ENCODE assay signal across 1 cellular context in the genomic region with DNA sequence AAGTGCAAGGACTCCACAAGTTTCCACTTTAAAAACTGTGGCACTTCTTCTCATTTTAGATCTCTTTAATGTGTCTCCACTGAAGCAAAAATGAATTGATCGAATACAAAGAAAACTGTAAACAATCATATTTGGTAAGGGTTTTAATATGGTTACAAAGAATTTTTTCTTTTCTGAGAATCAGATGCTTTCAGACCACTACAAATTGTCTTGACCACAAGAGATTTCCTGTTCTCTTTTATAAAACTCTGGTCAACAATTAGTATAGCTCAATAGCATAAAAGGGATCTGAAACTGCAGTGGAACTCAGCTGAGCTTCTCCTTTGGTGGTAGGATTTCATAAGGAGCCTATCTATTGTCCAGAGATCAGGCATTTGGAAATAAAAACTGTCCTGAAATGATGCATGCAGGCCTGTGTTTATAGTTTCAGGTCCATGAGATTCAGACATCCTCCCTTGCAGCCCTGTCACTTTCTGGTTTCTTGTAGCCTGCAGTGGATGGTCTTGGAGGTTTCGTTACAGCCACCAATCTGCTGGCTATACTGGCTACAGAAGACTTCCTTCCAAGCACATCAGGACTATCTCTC.
TF ChIP-seq lines count a peak whose summit lies in the region.

No MANE protein-coding gene starts in this region.

TF ChIP-seq in GM23338, 12 proteins besides CTCF, POLR2A, EP300 and RAD21 (continued from another document):
- TF ChIP-seq, protein P1, sequence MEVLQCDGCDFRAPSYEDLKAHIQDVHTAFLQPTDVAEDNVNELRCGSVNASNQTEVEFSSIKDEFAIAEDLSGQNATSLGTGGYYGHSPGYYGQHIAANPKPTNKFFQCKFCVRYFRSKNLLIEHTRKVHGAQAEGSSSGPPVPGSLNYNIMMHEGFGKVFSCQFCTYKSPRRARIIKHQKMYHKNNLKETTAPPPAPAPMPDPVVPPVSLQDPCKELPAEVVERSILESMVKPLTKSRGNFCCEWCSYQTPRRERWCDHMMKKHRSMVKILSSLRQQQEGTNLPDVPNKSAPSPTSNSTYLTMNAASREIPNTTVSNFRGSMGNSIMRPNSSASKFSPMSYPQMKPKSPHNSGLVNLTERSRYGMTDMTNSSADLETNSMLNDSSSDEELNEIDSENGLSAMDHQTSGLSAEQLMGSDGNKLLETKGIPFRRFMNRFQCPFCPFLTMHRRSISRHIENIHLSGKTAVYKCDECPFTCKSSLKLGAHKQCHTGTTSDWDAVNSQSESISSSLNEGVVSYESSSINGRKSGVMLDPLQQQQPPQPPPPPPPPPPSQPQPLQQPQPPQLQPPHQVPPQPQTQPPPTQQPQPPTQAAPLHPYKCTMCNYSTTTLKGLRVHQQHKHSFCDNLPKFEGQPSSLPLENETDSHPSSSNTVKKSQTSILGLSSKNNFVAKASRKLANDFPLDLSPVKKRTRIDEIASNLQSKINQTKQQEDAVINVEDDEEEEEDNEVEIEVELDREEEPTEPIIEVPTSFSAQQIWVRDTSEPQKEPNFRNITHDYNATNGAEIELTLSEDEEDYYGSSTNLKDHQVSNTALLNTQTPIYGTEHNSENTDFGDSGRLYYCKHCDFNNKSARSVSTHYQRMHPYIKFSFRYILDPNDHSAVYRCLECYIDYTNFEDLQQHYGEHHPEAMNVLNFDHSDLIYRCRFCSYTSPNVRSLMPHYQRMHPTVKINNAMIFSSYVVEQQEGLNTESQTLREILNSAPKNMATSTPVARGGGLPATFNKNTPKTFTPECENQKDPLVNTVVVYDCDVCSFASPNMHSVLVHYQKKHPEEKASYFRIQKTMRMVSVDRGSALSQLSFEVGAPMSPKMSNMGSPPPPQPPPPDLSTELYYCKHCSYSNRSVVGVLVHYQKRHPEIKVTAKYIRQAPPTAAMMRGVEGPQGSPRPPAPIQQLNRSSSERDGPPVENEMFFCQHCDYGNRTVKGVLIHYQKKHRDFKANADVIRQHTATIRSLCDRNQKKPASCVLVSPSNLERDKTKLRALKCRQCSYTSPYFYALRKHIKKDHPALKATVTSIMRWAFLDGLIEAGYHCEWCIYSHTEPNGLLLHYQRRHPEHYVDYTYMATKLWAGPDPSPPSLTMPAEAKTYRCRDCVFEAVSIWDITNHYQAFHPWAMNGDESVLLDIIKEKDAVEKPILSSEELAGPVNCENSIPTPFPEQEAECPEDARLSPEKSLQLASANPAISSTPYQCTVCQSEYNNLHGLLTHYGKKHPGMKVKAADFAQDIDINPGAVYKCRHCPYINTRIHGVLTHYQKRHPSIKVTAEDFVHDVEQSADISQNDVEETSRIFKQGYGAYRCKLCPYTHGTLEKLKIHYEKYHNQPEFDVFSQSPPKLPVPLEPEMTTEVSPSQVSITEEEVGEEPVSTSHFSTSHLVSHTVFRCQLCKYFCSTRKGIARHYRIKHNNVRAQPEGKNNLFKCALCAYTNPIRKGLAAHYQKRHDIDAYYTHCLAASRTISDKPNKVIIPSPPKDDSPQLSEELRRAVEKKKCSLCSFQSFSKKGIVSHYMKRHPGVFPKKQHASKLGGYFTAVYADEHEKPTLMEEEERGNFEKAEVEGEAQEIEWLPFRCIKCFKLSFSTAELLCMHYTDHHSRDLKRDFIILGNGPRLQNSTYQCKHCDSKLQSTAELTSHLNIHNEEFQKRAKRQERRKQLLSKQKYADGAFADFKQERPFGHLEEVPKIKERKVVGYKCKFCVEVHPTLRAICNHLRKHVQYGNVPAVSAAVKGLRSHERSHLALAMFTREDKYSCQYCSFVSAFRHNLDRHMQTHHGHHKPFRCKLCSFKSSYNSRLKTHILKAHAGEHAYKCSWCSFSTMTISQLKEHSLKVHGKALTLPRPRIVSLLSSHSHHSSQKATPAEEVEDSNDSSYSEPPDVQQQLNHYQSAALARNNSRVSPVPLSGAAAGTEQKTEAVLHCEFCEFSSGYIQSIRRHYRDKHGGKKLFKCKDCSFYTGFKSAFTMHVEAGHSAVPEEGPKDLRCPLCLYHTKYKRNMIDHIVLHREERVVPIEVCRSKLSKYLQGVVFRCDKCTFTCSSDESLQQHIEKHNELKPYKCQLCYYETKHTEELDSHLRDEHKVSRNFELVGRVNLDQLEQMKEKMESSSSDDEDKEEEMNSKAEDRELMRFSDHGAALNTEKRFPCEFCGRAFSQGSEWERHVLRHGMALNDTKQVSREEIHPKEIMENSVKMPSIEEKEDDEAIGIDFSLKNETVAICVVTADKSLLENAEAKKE (CRISPR knock-in tag; IDR thresholded peaks at IDR 0.05), result no peak
